Comparison of ENCODE assay signal across 8 cellular contexts in the genomic region with DNA sequence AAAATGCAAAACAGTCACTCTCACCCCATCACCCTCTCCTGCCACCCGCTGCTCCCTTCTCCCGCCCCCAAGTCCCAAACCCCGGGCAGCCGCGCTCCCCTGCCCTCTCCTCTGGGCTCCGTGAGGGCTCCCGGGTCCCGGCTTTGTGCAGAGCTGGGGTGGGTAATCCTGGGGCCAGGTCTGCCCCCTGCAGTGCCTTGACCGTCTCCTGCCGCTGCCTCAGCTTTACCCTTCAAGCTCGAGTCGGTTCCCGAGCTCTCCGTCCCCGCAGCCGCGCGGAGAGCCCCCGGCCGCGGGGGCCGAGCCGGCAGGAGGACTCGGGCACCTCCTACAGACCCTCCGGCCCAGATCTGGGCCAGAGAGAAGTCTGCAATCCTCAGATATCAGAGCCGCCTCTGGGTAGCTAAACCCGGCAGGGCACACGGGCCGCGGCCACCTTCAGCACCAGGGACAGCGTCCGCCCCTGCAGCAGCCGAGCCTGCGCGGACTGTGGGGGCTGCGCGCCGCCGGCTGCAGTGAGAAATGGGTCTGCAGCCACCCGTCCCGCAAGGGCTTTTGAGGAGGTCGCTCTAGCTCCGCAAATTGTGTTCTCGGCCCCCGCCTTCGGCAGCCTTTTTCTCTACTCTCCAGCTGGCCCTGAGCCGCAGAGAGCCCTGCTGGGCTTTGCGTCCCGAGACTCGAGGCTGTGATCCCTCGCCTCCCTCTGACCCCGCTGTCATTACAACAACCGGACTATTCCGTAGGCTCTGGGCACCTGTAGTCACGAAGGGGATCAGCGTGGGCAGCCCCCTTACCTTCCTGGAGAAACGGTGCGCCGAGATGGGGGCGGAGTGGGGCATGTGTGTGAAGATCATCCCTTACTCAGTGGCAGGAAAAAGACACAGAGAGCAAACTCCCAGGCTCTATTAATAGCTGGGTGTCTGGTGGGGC.
DNase-seq lines count a peak whose midpoint lies in the region; ATAC-seq and TF ChIP-seq lines count a peak whose summit lies in the region.

No MANE protein-coding gene starts in this region.

- H3K4me1 ChIP-seq in HAP-1 = no peaks in the 10 kb centered on the region

- H3K4me3 ChIP-seq in HAP-1 (no peak overlapping the region), brain microvascular endothelial cell (ENCODE audit: low read depth, low read length) (no peak overlapping the region)

- no peak for TF ChIP-seq CTCF in brain microvascular endothelial cell (IDR thresholded peaks at IDR 0.05; ENCODE audit: low read depth, low read length, missing control alignments)

- H3K27me3 ChIP-seq in HAP-1 (ENCODE audit: low read depth) = peaks cover 51% of the 10 kb centered on the region
- peaks cover 62% of the 10 kb centered on the region for H3K27me3 ChIP-seq in brain microvascular endothelial cell (replicated peaks)

- ATAC-seq in HG03469 (IDR thresholded peaks at IDR 0.05; ENCODE audit: unreplicated experiment) = no peak

- H3K36me3 ChIP-seq in HAP-1 (replicated peaks) (no peaks in the 10 kb centered on the region), brain microvascular endothelial cell (replicated peaks) (no peaks in the 10 kb centered on the region)

- H3K27ac ChIP-seq in brain microvascular endothelial cell = no peak overlapping the region

- in situ Hi-C loops in ACHN (cut with HindIII; ENCODE audit: low pct_ligation_motif_present, low pct_unique_long_range_greater_than_20kb, low sequenced_read_pairs) = no loop called here
- in situ Hi-C loops in HAP-1 (cut with MboI; ENCODE audit: low sequenced_read_pairs) = no loop called here
- in situ Hi-C loops in brain microvascular endothelial cell (cut with HindIII; ENCODE audit: low pct_ligation_motif_present, low sequenced_read_pairs) = no loop called here

- DNase-seq in ACHN (peak; percentile 73), HAP-1 (ENCODE audit: low spot score in 2 of 2) (peak; percentile 40 to 73), T follicular helper cell (ENCODE audit: low read depth) (peak; percentile 3), brain microvascular endothelial cell (peak; percentile 25), islet precursor cell (peak; percentile 92), AML-193 (lab: John Stamatoyannopoulos, UW) (no peak)
- peak; percentile 2 to 31 for DNase-seq in stimulated activated CD4-positive, alpha-beta T cell treated with anti-CD3 and anti-CD28 coated beads, Interleukin-15, amount 100 ng/mL, for 48 hours (ENCODE audit: low read depth in 2 of 2)

- H3K9me3 ChIP-seq in HAP-1 = no peaks in the 10 kb centered on the region

Comparison
In these comparisons a context has a peak if more than half of its experiments do, and no peak if none do; other contexts are left out.
1. DNase-seq: peak in ACHN (single experiment), HAP-1 (2 of 2), T follicular helper cell (single experiment), brain microvascular endothelial cell (single experiment), islet precursor cell (single experiment) and stimulated activated CD4-positive, alpha-beta T cell treated with anti-CD3 and anti-CD28 coated beads, Interleukin-15, amount 100 ng/mL, for 48 hours (2 of 2); none in AML-193 (0 of 2).